In genomic region chr3:187983484-187984124, GRCh38 we compare ENCODE assay signal across 1 cellular context.
TF ChIP-seq lines count a peak whose summit lies in the region.

No MANE protein-coding gene starts in this region.

TF ChIP-seq in liver, 16 proteins besides CTCF, POLR2A, EP300 and RAD21:
- TF ChIP-seq JUND (IDR thresholded peaks at IDR 0.05), result peak; percentile 53 to 60
- TF ChIP-seq GABPA (IDR thresholded peaks at IDR 0.05 in 1 of 2, conservative IDR thresholded peaks at IDR 0.05 in 1 of 2), result no peak
- peak in 1 of 2 donors; percentile 21 for TF ChIP-seq EGR1 (IDR thresholded peaks at IDR 0.05; ENCODE audit: low read depth in 2 of 2)
- no peak for TF ChIP-seq ATF3 (IDR thresholded peaks at IDR 0.05)
- TF ChIP-seq, protein P1, sequence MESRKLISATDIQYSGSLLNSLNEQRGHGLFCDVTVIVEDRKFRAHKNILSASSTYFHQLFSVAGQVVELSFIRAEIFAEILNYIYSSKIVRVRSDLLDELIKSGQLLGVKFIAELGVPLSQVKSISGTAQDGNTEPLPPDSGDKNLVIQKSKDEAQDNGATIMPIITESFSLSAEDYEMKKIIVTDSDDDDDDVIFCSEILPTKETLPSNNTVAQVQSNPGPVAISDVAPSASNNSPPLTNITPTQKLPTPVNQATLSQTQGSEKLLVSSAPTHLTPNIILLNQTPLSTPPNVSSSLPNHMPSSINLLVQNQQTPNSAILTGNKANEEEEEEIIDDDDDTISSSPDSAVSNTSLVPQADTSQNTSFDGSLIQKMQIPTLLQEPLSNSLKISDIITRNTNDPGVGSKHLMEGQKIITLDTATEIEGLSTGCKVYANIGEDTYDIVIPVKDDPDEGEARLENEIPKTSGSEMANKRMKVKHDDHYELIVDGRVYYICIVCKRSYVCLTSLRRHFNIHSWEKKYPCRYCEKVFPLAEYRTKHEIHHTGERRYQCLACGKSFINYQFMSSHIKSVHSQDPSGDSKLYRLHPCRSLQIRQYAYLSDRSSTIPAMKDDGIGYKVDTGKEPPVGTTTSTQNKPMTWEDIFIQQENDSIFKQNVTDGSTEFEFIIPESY (IDR thresholded peaks at IDR 0.05), result peak; percentile 60
- TF ChIP-seq YY1 (IDR thresholded peaks at IDR 0.05), result peak; percentile 67
- peak; percentile 25 for TF ChIP-seq FOXA2 (IDR thresholded peaks at IDR 0.05)
- peak; percentile 57 for TF ChIP-seq MAX (IDR thresholded peaks at IDR 0.05)
- TF ChIP-seq FOXA1 (IDR thresholded peaks at IDR 0.05), result no peak
- peak; percentile 80 to 84 for TF ChIP-seq RXRA (IDR thresholded peaks at IDR 0.05)
- peak; percentile 88 for TF ChIP-seq HNF4G (IDR thresholded peaks at IDR 0.05)
- peak; percentile 98 for TF ChIP-seq HNF4A (conservative IDR thresholded peaks at IDR 0.05)
- no peak for TF ChIP-seq REST (IDR thresholded peaks at IDR 0.05)
- TF ChIP-seq SP1 (IDR thresholded peaks at IDR 0.05), result peak; percentile 72
- no peak for TF ChIP-seq TAF1 (conservative IDR thresholded peaks at IDR 0.05)
- no peak for TF ChIP-seq NR2F2 (IDR thresholded peaks at IDR 0.05)
